Comparison of ENCODE assay signal across 12 cellular contexts in genomic region chr15:64333986-64334385, GRCh38. TPM values are rescaled to one million over a fixed set of nuclear protein-coding genes. Genes with fewer than 3 reads are reported as not detected.
DNase-seq lines count a peak whose midpoint lies in the region; ATAC-seq and TF ChIP-seq lines count a peak whose summit lies in the region.
"Had no signal": no experiment of that assay in that cellular context is flagged by ENCODE, and none has a peak within 500 bp of the region (broad histone marks: within the 10 kb centered on the region; RNA-seq: fewer than 3 reads in every experiment).

No MANE protein-coding gene starts in this region.

- H4K5ac ChIP-seq in H9 (ENCODE audit: insufficient read length, low read depth, low read length), result no peak overlapping the region

- DNase-seq in activated naive CD4-positive, alpha-beta T cell (lab: John Stamatoyannopoulos, UW), result no peak
- DNase-seq in activated CD4-positive, alpha-beta memory T cell treated with anti-CD3 and anti-CD28 coated beads for 36 hours, result no peak
- peak; percentile 32 for DNase-seq in epithelial cell of esophagus (ENCODE audit: low read depth)
- no peak for DNase-seq in stimulated activated effector memory CD8-positive, alpha-beta T cell treated with anti-CD3 and anti-CD28 coated beads, Interleukin-12 subunit alpha, Interleukin-12 subunit beta, amount 100 ng/mL, for 72 hours (ENCODE audit: low spot score in 2 of 2)
- no peak for DNase-seq in H9
- DNase-seq: esophagus squamous epithelium, NCI-H187, nucleus accumbens had no signal

- no peak overlapping the region for H3K23ac ChIP-seq in H9 (ENCODE audit: insufficient read length, low read depth, low read length)

- no peak for ATAC-seq in stimulated activated effector memory CD8-positive, alpha-beta T cell treated with anti-CD3 and anti-CD28 coated beads, Interleukin-12 subunit alpha, Interleukin-12 subunit beta, amount 100 ng/mL, for 72 hours
- ATAC-seq in SK-N-SH treated with all-trans-retinoic acid at 6 μM for 48 hours, result no peak; the same call in 2 of the 3 replicates
- no peak for ATAC-seq in GM21526 (IDR thresholded peaks at IDR 0.05; ENCODE audit: low FRiP score, unreplicated experiment)

- H3K36me3 Mint-ChIP-seq in activated naive CD4-positive, alpha-beta T cell treated with anti-CD3 and anti-CD28 coated beads, Interleukin-2, amount 50 U/mL, for 24 hours, result peaks cover 2% of the 10 kb centered on the region
- H3K36me3 Mint-ChIP-seq in activated CD4-positive, alpha-beta memory T cell treated with anti-CD3 and anti-CD28 coated beads for 36 hours, result peaks cover 8% of the 10 kb centered on the region
- H3K36me3 Mint-ChIP-seq in stimulated activated effector memory CD8-positive, alpha-beta T cell treated with anti-CD3 and anti-CD28 coated beads, Interleukin-12 subunit alpha, Interleukin-12 subunit beta, amount 100 ng/mL, for 72 hours, result peaks cover 13% of the 10 kb centered on the region
- peaks cover 2 to 11% (median 11%) of the 10 kb centered on the region in 3 experiments; a peak in 6 of 7 replicates for H3K36me3 Mint-ChIP-seq in H9 (ENCODE audit: insufficient read depth in 1 of 3, low read depth in 3 of 3)

- H3K4me1 ChIP-seq in H9 (ENCODE audit: insufficient read depth, low read length), result no peaks in the 10 kb centered on the region
- H3K4me1 ChIP-seq: right atrium auricular region had no signal

- H3K27me3 ChIP-seq in H9 (ENCODE audit: insufficient read depth, low read length), result no peaks in the 10 kb centered on the region
- H3K27me3 ChIP-seq: esophagus squamous epithelium, right atrium auricular region had no signal

- H2BK12ac ChIP-seq in H9 (ENCODE audit: insufficient read length, low read depth, low read length), result no peak overlapping the region

- intact Hi-C loops in activated CD4-positive, alpha-beta memory T cell treated with anti-CD3 and anti-CD28 coated beads for 36 hours (cut with micrococcal nuclease), result no loop called here

- no peak overlapping the region for H3K27ac ChIP-seq in H9 (ENCODE audit: insufficient read length, low read depth, low read length)
- H3K27ac ChIP-seq: right atrium auricular region had no signal

- no peak overlapping the region for H3K18ac ChIP-seq in H9 (ENCODE audit: insufficient read length, low read depth, low read length)

- WGBS in H9 (ENCODE audit: extremely low coverage, insufficient read length, low lambda C conversion rate), result no CpG with 5 or more reads among the region's 3 CpGs

- no peak overlapping the region for H3K4me3 Mint-ChIP-seq in activated naive CD4-positive, alpha-beta T cell treated with anti-CD3 and anti-CD28 coated beads, Interleukin-2, amount 50 U/mL, for 24 hours
- no peak overlapping the region for H3K4me3 Mint-ChIP-seq in activated CD4-positive, alpha-beta memory T cell treated with anti-CD3 and anti-CD28 coated beads for 36 hours
- no peak overlapping the region for H3K4me3 Mint-ChIP-seq in stimulated activated effector memory CD8-positive, alpha-beta T cell treated with anti-CD3 and anti-CD28 coated beads, Interleukin-12 subunit alpha, Interleukin-12 subunit beta, amount 100 ng/mL, for 72 hours
- H3K4me3 Mint-ChIP-seq in H9, result no peak overlapping the region

- H3K4me3 ChIP-seq in epithelial cell of esophagus (ENCODE audit: low read length), result no peak overlapping the region
- H3K4me3 ChIP-seq: esophagus squamous epithelium, right atrium auricular region had no signal

- no peak overlapping the region for H3K9ac ChIP-seq in H9 (ENCODE audit: extremely low read depth, insufficient read length, low read length)

- H2AFZ ChIP-seq in H9 (ENCODE audit: low read length), result no peak overlapping the region

- no peak overlapping the region for H4K91ac ChIP-seq in H9 (ENCODE audit: insufficient read length, low read depth, low read length)

- no peak overlapping the region for H3K4me2 ChIP-seq in H9 (ENCODE audit: insufficient read depth, insufficient read length, low read length)

- no peak overlapping the region for H2BK20ac ChIP-seq in H9 (ENCODE audit: low read depth, low read length, poor library complexity, severe bottlenecking)

- no peak overlapping the region for H3K4ac ChIP-seq in H9 (ENCODE audit: low read depth, low read length)

- H3T11ph ChIP-seq in H9 (ENCODE audit: low read length), result no peak overlapping the region

- H4K8ac ChIP-seq in H9 (replicated peaks; ENCODE audit: insufficient read length, low read depth, low read length), result no peak overlapping the region

- H3K9me3 ChIP-seq in H9 (ENCODE audit: control insufficient read depth, low read depth, low read length), result no peaks in the 10 kb centered on the region
- H3K9me3 ChIP-seq: esophagus squamous epithelium, right atrium auricular region had no signal

- no peaks in the 10 kb centered on the region for H3K79me1 ChIP-seq in H9 (ENCODE audit: insufficient read depth, low read depth, low read length, poor library complexity, severe bottlenecking)

- H2BK5ac ChIP-seq in H9 (ENCODE audit: insufficient read length, low read length), result no peak overlapping the region

- no peak for TF ChIP-seq CTCF in epithelial cell of esophagus (IDR thresholded peaks at IDR 0.05; ENCODE audit: insufficient read depth, low read depth, low read length, missing control alignments)
- no peak for TF ChIP-seq CTCF in H9 (conservative IDR thresholded peaks at IDR 0.05)

- H3K79me2 ChIP-seq in H9 (ENCODE audit: insufficient read depth, low read length), result no peaks in the 10 kb centered on the region

- no peaks in the 10 kb centered on the region for H3K27me3 Mint-ChIP-seq in activated naive CD4-positive, alpha-beta T cell treated with anti-CD3 and anti-CD28 coated beads, Interleukin-2, amount 50 U/mL, for 24 hours
- H3K27me3 Mint-ChIP-seq in activated CD4-positive, alpha-beta memory T cell treated with anti-CD3 and anti-CD28 coated beads for 36 hours, result no peaks in the 10 kb centered on the region
- H3K27me3 Mint-ChIP-seq in H9 (ENCODE audit: low read depth), result no peaks in the 10 kb centered on the region

- H3K14ac ChIP-seq in H9 (ENCODE audit: insufficient read depth, low read length), result no peak overlapping the region

- peaks cover 34% of the 10 kb centered on the region for H3K4me1 Mint-ChIP-seq in activated naive CD4-positive, alpha-beta T cell treated with anti-CD3 and anti-CD28 coated beads, Interleukin-2, amount 50 U/mL, for 24 hours
- H3K4me1 Mint-ChIP-seq in activated CD4-positive, alpha-beta memory T cell treated with anti-CD3 and anti-CD28 coated beads for 36 hours (ENCODE audit: low read depth), result peaks cover 31% of the 10 kb centered on the region
- peaks cover 19% of the 10 kb centered on the region for H3K4me1 Mint-ChIP-seq in stimulated activated effector memory CD8-positive, alpha-beta T cell treated with anti-CD3 and anti-CD28 coated beads, Interleukin-12 subunit alpha, Interleukin-12 subunit beta, amount 100 ng/mL, for 72 hours
- peaks cover 0 to 3% of the 10 kb centered on the region in 2 experiments; a peak in 1 of 4 replicates for H3K4me1 Mint-ChIP-seq in H9

- H3K9me3 Mint-ChIP-seq in activated naive CD4-positive, alpha-beta T cell treated with anti-CD3 and anti-CD28 coated beads, Interleukin-2, amount 50 U/mL, for 24 hours, result no peaks in the 10 kb centered on the region
- H3K9me3 Mint-ChIP-seq in activated CD4-positive, alpha-beta memory T cell treated with anti-CD3 and anti-CD28 coated beads for 36 hours, result no peaks in the 10 kb centered on the region
- H3K9me3 Mint-ChIP-seq in stimulated activated effector memory CD8-positive, alpha-beta T cell treated with anti-CD3 and anti-CD28 coated beads, Interleukin-12 subunit alpha, Interleukin-12 subunit beta, amount 100 ng/mL, for 72 hours, result no peaks in the 10 kb centered on the region
- H3K9me3 Mint-ChIP-seq in H9, result peaks cover 0 to 5% of the 10 kb centered on the region in 2 experiments; a peak in 3 of 5 replicates

- H3K27ac Mint-ChIP-seq in activated naive CD4-positive, alpha-beta T cell treated with anti-CD3 and anti-CD28 coated beads, Interleukin-2, amount 50 U/mL, for 24 hours, result peak overlapping the region; percentile 91
- peak overlapping the region; percentile 44 for H3K27ac Mint-ChIP-seq in activated CD4-positive, alpha-beta memory T cell treated with anti-CD3 and anti-CD28 coated beads for 36 hours
- peak overlapping the region; percentile 49 for H3K27ac Mint-ChIP-seq in stimulated activated effector memory CD8-positive, alpha-beta T cell treated with anti-CD3 and anti-CD28 coated beads, Interleukin-12 subunit alpha, Interleukin-12 subunit beta, amount 100 ng/mL, for 72 hours
- no peak overlapping the region for H3K27ac Mint-ChIP-seq in H9

- H2AK5ac ChIP-seq in H9 (ENCODE audit: insufficient read length, low read length), result no peak overlapping the region

- no peak overlapping the region for H2BK15ac ChIP-seq in H9 (ENCODE audit: low read depth, low read length)

- POLR2A ChIA-PET in activated CD4-positive, alpha-beta memory T cell treated with anti-CD3 and anti-CD28 coated beads for 36 hours (lab: Charles Lee), result no interaction called here

- CTCF ChIA-PET in activated CD4-positive, alpha-beta memory T cell treated with anti-CD3 and anti-CD28 coated beads for 36 hours (lab: Charles Lee), result no interaction called here

- H3K56ac ChIP-seq in H9 (ENCODE audit: insufficient read length, low read depth, low read length), result no peak overlapping the region

- no peak overlapping the region for H2BK120ac ChIP-seq in H9 (ENCODE audit: low read depth, low read length, poor library complexity, severe bottlenecking)

- H4K20me1 ChIP-seq in H9 (ENCODE audit: control insufficient read depth, insufficient read depth, insufficient read length), result no peaks in the 10 kb centered on the region

- no peaks in the 10 kb centered on the region for H3K23me2 ChIP-seq in H9 (ENCODE audit: insufficient read length, low read depth, low read length, poor library complexity, severe bottlenecking)

TF ChIP-seq in SK-N-SH treated with all-trans-retinoic acid at 6 μM for 48 hours, 23 proteins besides CTCF, POLR2A, EP300 and RAD21 (continues in another document):
- TF ChIP-seq ESRRG (CRISPR knock-in tag; IDR thresholded peaks at IDR 0.05), result no peak

RNA-seq across cellular contexts. Expression of gene CSNK1G1, which starts 22.0 kb away (rescaled TPM):
- 10 to 100 TPM; 17.5 to 20.9 TPM for total RNA-seq in activated CD4-positive, alpha-beta memory T cell treated with anti-CD3 and anti-CD28 coated beads for 36 hours
- 17.1 and 19.7 TPM in 2 replicates for total RNA-seq in H9 (2021)

RNA-seq across cellular contexts. Expression of gene PCLAF, which starts 47.3 kb away (rescaled TPM):
- 10 to 100 TPM; 82.4 to 85.8 TPM for total RNA-seq in activated CD4-positive, alpha-beta memory T cell treated with anti-CD3 and anti-CD28 coated beads for 36 hours
- total RNA-seq in H9 (2021), result 65.6 and 74.5 TPM in 2 replicates
- total RNA-seq: right atrium auricular region had no signal

RNA-seq across cellular contexts. Expression of gene TRIP4, which starts 53.6 kb away (rescaled TPM):
- 10 to 100 TPM; 21.7 to 22.2 TPM for total RNA-seq in activated CD4-positive, alpha-beta memory T cell treated with anti-CD3 and anti-CD28 coated beads for 36 hours
- 21.7 and 22.9 TPM in 2 replicates for total RNA-seq in H9 (2021)

Comparison
In these comparisons a context has a peak if more than half of its experiments do, and no peak if none do; other contexts are left out.
1. H3K27ac Mint-ChIP-seq: peak in activated naive CD4-positive, alpha-beta T cell treated with anti-CD3 and anti-CD28 coated beads, Interleukin-2, amount 50 U/mL, for 24 hours (single experiment), activated CD4-positive, alpha-beta memory T cell treated with anti-CD3 and anti-CD28 coated beads for 36 hours (single experiment) and stimulated activated effector memory CD8-positive, alpha-beta T cell treated with anti-CD3 and anti-CD28 coated beads, Interleukin-12 subunit alpha, Interleukin-12 subunit beta, amount 100 ng/mL, for 72 hours (single experiment); none in H9 (0 of 3).